9 cellular contexts compared by ENCODE assay signal in the genomic region with DNA sequence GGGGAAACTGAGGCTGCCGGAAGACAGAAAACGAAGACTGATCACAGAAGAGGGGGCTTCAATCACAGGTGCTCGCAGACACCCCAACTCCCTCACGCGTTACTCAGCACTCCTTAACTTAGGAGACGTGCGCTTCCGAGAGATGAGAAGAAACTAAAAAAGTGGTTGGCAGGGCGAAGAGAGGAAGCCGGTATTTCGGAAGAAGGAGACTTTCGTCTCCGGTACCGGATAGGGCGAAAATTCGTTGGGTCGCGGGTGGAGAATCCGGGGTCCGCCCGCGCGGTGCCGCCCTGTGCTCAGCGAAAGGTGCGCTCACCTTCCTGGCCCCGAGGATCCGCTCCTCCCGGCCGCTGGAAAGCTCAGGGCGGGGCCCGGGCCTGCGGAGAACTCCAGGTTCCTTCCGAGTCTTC. TPM values are rescaled to one million over a fixed set of nuclear protein-coding genes. Genes with fewer than 3 reads are reported as not detected.
DNase-seq lines count a peak whose midpoint lies in the region; ATAC-seq and TF ChIP-seq lines count a peak whose summit lies in the region.
"Had no signal": no experiment of that assay in that cellular context is flagged by ENCODE, and none has a peak within 500 bp of the region (broad histone marks: within the 10 kb centered on the region; RNA-seq: fewer than 3 reads in every experiment).

No MANE protein-coding gene starts in this region.

- peaks cover 32% of the 10 kb centered on the region for H3K27me3 ChIP-seq in CD8-positive, alpha-beta memory T cell (ENCODE audit: insufficient read depth, low read length, poor library complexity, severe bottlenecking)
- H3K27me3 ChIP-seq in SJCRH30 (no peaks in the 10 kb centered on the region), esophagus muscularis mucosa (peaks cover 3 to 80% (median 32%) of the 10 kb centered on the region in 4 donors), ovary (peaks cover 8% of the 10 kb centered on the region)

- POLR2A ChIA-PET in CD8-positive, alpha-beta memory T cell (lab: Charles Lee) = no interaction called here

- peaks cover 32 to 46% (median 34%) of the 10 kb centered on the region in 3 donors for H3K4me1 Mint-ChIP-seq in CD8-positive, alpha-beta memory T cell

- peaks cover 32% of the 10 kb centered on the region for H3K4me1 ChIP-seq in CD8-positive, alpha-beta memory T cell (ENCODE audit: insufficient read depth, low read length)
- H3K4me1 ChIP-seq in SJCRH30 (peaks cover 16% of the 10 kb centered on the region), esophagus muscularis mucosa (peaks cover 40 to 90% (median 81%) of the 10 kb centered on the region in 4 donors), ovary (ENCODE audit: insufficient read depth) (peaks cover 3% of the 10 kb centered on the region)

- intact Hi-C loops in esophagus muscularis mucosa (cut with DNase I) = loop anchor here (10.0 kb wide), 2 partner anchors 144 to 684 kb away; no protein-coding TSS in a partner anchor
- intact Hi-C loops in ovary (cut with DNase I) = loop anchor here in 3 of 4 donors (5.0 to 10.0 kb wide), 3 partner anchors 144 to 394 kb away; no protein-coding TSS in a partner anchor

- no peak overlapping the region for H3K27ac ChIP-seq in CD8-positive, alpha-beta memory T cell (ENCODE audit: low read depth, low read length)
- peak overlapping the region; percentile 94 for H3K27ac ChIP-seq in SJCRH30
- peak overlapping the region; percentile 88 to 96 (median 90) for H3K27ac ChIP-seq in esophagus muscularis mucosa (replicated peaks in 1 of 4)
- peak overlapping the region in 1 of 2 donors; percentile 13 for H3K27ac ChIP-seq in ovary
- no peak overlapping the region for H3K27ac ChIP-seq in substantia nigra (ENCODE audit: low read depth, low read length, poor library complexity, severe bottlenecking)

- peak overlapping the region; percentile 44 to 76 (median 74) for H3K4me3 Mint-ChIP-seq in CD8-positive, alpha-beta memory T cell

- WGBS in esophagus muscularis mucosa = 6% methylated on average over 25 of the region's 34 CpGs
- WGBS in ovary, 3 donors = 1 to 2% (median 1%) methylated on average over 34 of the region's 34 CpGs

- peak in 1 of 5 donors; percentile 33 for DNase-seq in CD8-positive, alpha-beta memory T cell
- DNase-seq in SJCRH30 (no peak), esophagus muscularis mucosa (ENCODE audit: extremely low spot score) (no peak), ovary (no peak), substantia nigra (lab: John Stamatoyannopoulos, UW) (no peak), NOMO-1 (lab: John Stamatoyannopoulos, UW; ENCODE audit: unreplicated experiment in 2 of 2) (no peak)

- H3K9me3 Mint-ChIP-seq in CD8-positive, alpha-beta memory T cell = peaks cover 0 to 2% (median 0%) of the 10 kb centered on the region in 5 donors

- H3K4me3 ChIP-seq in CD8-positive, alpha-beta memory T cell (ENCODE audit: low read length) = no peak overlapping the region
- H3K4me3 ChIP-seq in SJCRH30 = peak overlapping the region; percentile 91
- H3K4me3 ChIP-seq in esophagus muscularis mucosa = peak overlapping the region; percentile 66 to 78 (median 72)
- peak overlapping the region; percentile 58 for H3K4me3 ChIP-seq in ovary

- no peak for TF ChIP-seq EP300 in esophagus muscularis mucosa (IDR thresholded peaks at IDR 0.05)
- no peak for TF ChIP-seq EP300 in ovary (IDR thresholded peaks at IDR 0.05)

- ATAC-seq in GM18873 (IDR thresholded peaks at IDR 0.05; ENCODE audit: low FRiP score, unreplicated experiment) (no peak), HG03108 (IDR thresholded peaks at IDR 0.05; ENCODE audit: unreplicated experiment) (no peak)

- no peaks in the 10 kb centered on the region for H3K36me3 ChIP-seq in CD8-positive, alpha-beta memory T cell (ENCODE audit: insufficient read depth, low read length)
- H3K36me3 ChIP-seq in SJCRH30 (peaks cover 11% of the 10 kb centered on the region), esophagus muscularis mucosa (peaks cover 0 to 16% (median 8%) of the 10 kb centered on the region in 4 donors), ovary (no peaks in the 10 kb centered on the region)

- peaks cover 0 to 2% (median 0%) of the 10 kb centered on the region in 3 donors for H3K36me3 Mint-ChIP-seq in CD8-positive, alpha-beta memory T cell

- peak overlapping the region in 1 of 8 donors; percentile 68 for H3K27ac Mint-ChIP-seq in CD8-positive, alpha-beta memory T cell

- CTCF ChIA-PET in CD8-positive, alpha-beta memory T cell (lab: Charles Lee) = no interaction called here

- TF ChIP-seq POLR2A in esophagus muscularis mucosa (IDR thresholded peaks at IDR 0.05; ENCODE audit: low read depth) = no peak
- TF ChIP-seq POLR2A in ovary (IDR thresholded peaks at IDR 0.05) = no peak

- TF ChIP-seq CTCF in esophagus muscularis mucosa (IDR thresholded peaks at IDR 0.05) (no peak), ovary (IDR thresholded peaks at IDR 0.05) (no peak)

- H3K9me3 ChIP-seq in CD8-positive, alpha-beta memory T cell (ENCODE audit: low read length) = no peaks in the 10 kb centered on the region
- H3K9me3 ChIP-seq in SJCRH30 (replicated peaks) (no peaks in the 10 kb centered on the region), esophagus muscularis mucosa (no peaks in the 10 kb centered on the region), ovary (no peaks in the 10 kb centered on the region)

- H3K27me3 Mint-ChIP-seq in CD8-positive, alpha-beta memory T cell = peaks cover 51 to 59% of the 10 kb centered on the region in 2 donors

RNA-seq across cellular contexts. Expression of gene TBX2, which starts 0.9 kb away (rescaled TPM):
- under 1 TPM; 0.11 to 0.13 TPM for total RNA-seq in CD8-positive, alpha-beta memory T cell
- polyA plus RNA-seq in CD8-positive, alpha-beta memory T cell = not detected
- 42.3 and 42.7 TPM in 2 replicates for total RNA-seq in SJCRH30 (2014; rRNA removed; shearing (Covaris generic))
- total RNA-seq in esophagus muscularis mucosa (10 to 100 TPM; 17.9 to 42.6 (median 31.3) TPM), ovary (10 to 100 TPM in 4 of 7 donors, 1 to 10 TPM in 3; 5.6 to 22.2 (median 16.9) TPM)
- 10 to 100 TPM in 1 of 2 donors, 1 to 10 TPM in 1; 4.8 to 16.0 TPM for polyA plus RNA-seq in ovary
- total RNA-seq: dermis microvascular lymphatic vessel endothelial cell had no signal

RNA-seq across cellular contexts. Expression of gene TBX4, which starts 53.5 kb away (rescaled TPM):
- not detected for total RNA-seq in CD8-positive, alpha-beta memory T cell
- not detected for polyA plus RNA-seq in CD8-positive, alpha-beta memory T cell
- 0.35 and 0.42 TPM in 2 replicates for total RNA-seq in SJCRH30 (2014; rRNA removed; shearing (Covaris generic))
- total RNA-seq in esophagus muscularis mucosa (not detected), ovary (under 1 TPM in 1 of 7 donors, not detected in 6; 0.18 TPM)
- polyA plus RNA-seq in ovary = not detected
- total RNA-seq: dermis microvascular lymphatic vessel endothelial cell had no signal

Comparison
In these comparisons a context has a peak if more than half of its experiments do, and no peak if none do; other contexts are left out.
1. H3K27ac ChIP-seq: peak in SJCRH30 (single experiment) and esophagus muscularis mucosa (4 of 4); none in CD8-positive, alpha-beta memory T cell (single experiment) and substantia nigra (single experiment).
2. RNA of gene TBX2, which starts 0.9 kb away (total RNA-seq): 42.3 to 42.7 TPM in SJCRH30, 17.9 to 42.6 TPM in esophagus muscularis mucosa and 5.6 to 22.2 TPM in ovary; 0.11 to 0.13 TPM in CD8-positive, alpha-beta memory T cell; every median in the first group is over 4 times any median in the second.